In the genomic region with DNA sequence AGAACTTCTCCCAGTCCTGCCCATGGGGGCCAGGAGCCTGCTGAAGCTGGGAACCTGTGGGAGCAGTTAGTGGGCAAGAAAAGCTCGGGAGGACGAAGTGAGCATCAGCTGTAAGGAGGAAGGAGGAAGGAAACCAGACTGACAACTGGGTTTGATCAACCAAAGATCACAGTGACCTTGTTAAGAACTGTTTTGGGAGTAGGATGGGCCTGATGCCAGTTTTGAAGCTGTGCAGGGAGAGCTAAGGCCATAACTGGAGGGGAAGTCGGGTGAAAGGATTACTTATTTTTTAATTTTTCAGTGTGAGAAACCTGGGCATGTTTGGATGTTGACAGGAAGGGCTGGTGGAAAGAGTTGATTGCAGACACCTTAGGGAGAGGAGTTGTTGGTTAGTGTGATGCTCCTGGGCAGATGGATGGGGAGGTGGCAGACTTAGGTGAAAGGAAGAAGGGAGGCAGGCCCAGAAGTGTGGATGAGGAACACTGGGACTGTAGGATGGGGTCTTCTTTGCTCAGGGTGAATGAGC, we compare ENCODE assay signal across 14 cellular contexts. TPM values are rescaled to one million over a fixed set of nuclear protein-coding genes. Genes with fewer than 3 reads are reported as not detected.
DNase-seq lines count a peak whose midpoint lies in the region; ATAC-seq and TF ChIP-seq lines count a peak whose summit lies in the region.
"Had no signal": no experiment of that assay in that cellular context is flagged by ENCODE, and none has a peak within 500 bp of the region (broad histone marks: within the 10 kb centered on the region; RNA-seq: fewer than 3 reads in every experiment).

No MANE protein-coding gene starts in this region.

- no peaks in the 10 kb centered on the region for H3K27me3 Mint-ChIP-seq in activated T-cell treated with anti-CD3 and anti-CD28 coated beads, Interleukin-2, amount 50 U/mL, for 72 hours (ENCODE audit: low read depth)
- no peaks in the 10 kb centered on the region for H3K27me3 Mint-ChIP-seq in chondrocyte (ENCODE audit: low read depth)
- H3K27me3 Mint-ChIP-seq: activated CD4-positive, alpha-beta memory T cell treated with anti-CD3 and anti-CD28 coated beads, Interleukin-2, amount 10 ng/mL, durations not matched to agents 7 days and 5 days had no signal

- H3K36me3 Mint-ChIP-seq in activated T-cell treated with anti-CD3 and anti-CD28 coated beads, Interleukin-2, amount 50 U/mL, for 72 hours (ENCODE audit: insufficient read depth in 2 of 2): peaks cover 4% of the 10 kb centered on the region in 2 donors
- H3K36me3 Mint-ChIP-seq in chondrocyte (ENCODE audit: low read depth): no peaks in the 10 kb centered on the region
- H3K36me3 Mint-ChIP-seq: activated naive CD4-positive, alpha-beta T cell treated with anti-CD3 and anti-CD28 coated beads, Interleukin-2, amount 50 U/mL, for 72 hours had no signal

- H3K4me1 ChIP-seq in upper lobe of right lung: peaks cover 15% of the 10 kb centered on the region

- H3K4me1 Mint-ChIP-seq in activated T-cell treated with anti-CD3 and anti-CD28 coated beads, Interleukin-2, amount 50 U/mL, for 72 hours (ENCODE audit: low read depth): peaks cover 16% of the 10 kb centered on the region
- peaks cover 23% of the 10 kb centered on the region for H3K4me1 Mint-ChIP-seq in chondrocyte (ENCODE audit: low read depth)
- H3K4me1 Mint-ChIP-seq: activated CD4-positive, alpha-beta memory T cell treated with anti-CD3 and anti-CD28 coated beads, Interleukin-2, amount 10 ng/mL, durations not matched to agents 7 days and 5 days had no signal

- peak overlapping the region; percentile 70 for H3K27ac ChIP-seq in upper lobe of right lung
- H3K27ac ChIP-seq: thoracic aorta had no signal

- H3K27me3 ChIP-seq in upper lobe of right lung: no peaks in the 10 kb centered on the region

- no peaks in the 10 kb centered on the region for H3K36me3 ChIP-seq in upper lobe of right lung
- H3K36me3 ChIP-seq: thoracic aorta had no signal

- intact Hi-C loops in upper lobe of right lung (cut with DNase I): no loop called here

- peak in 1 of 2 donors; percentile 13 for ATAC-seq in activated T-cell treated with anti-CD3 and anti-CD28 coated beads, Interleukin-2, amount 50 U/mL, for 72 hours (replicated peaks in 1 of 2)
- ATAC-seq in left lobe of liver (peak; percentile 29), upper lobe of right lung (no peak), GM21717 (IDR thresholded peaks at IDR 0.05; ENCODE audit: unreplicated experiment) (no peak)

- peaks cover 2 to 3% of the 10 kb centered on the region in 2 donors for H3K9me3 Mint-ChIP-seq in activated T-cell treated with anti-CD3 and anti-CD28 coated beads, Interleukin-2, amount 50 U/mL, for 72 hours
- no peaks in the 10 kb centered on the region for H3K9me3 Mint-ChIP-seq in chondrocyte (ENCODE audit: low read depth)
- H3K9me3 Mint-ChIP-seq: activated CD4-positive, alpha-beta memory T cell treated with anti-CD3 and anti-CD28 coated beads, Interleukin-2, amount 10 ng/mL, durations not matched to agents 7 days and 5 days; T-helper 1 cell treated with Interleukin-12 subunit alpha and Interleukin-12 subunit beta and Interleukin-4 antibody, amounts not matched to agents 30 μg/mL and 1 μg/mL, for 36 hours had no signal

- CTCF ChIA-PET in GM10248 (lab: Yijun Ruan, JAX): no interaction called here

- DNase-seq in activated T-cell treated with anti-CD3 and anti-CD28 coated beads, Interleukin-2, amount 50 U/mL, for 72 hours: no peak
- DNase-seq in activated T-cell treated with anti-CD3 and anti-CD28 coated beads for 4 hours (no peak), chondrocyte (ENCODE audit: low spot score) (no peak), left lobe of liver (ENCODE audit: low spot score) (no peak), upper lobe of right lung (no peak), NCI-H1105 (lab: John Stamatoyannopoulos, UW) (no peak), GM10248 (ENCODE audit: extremely low spot score) (no peak)
- DNase-seq: activated CD4-positive, alpha-beta memory T cell treated with anti-CD3 and anti-CD28 coated beads, Interleukin-2, amount 10 ng/mL, durations not matched to agents 7 days and 5 days; DMS79; NCI-H2029 had no signal

- no peaks in the 10 kb centered on the region for H3K9me3 ChIP-seq in upper lobe of right lung
- H3K9me3 ChIP-seq: thoracic aorta had no signal

- H3K27ac Mint-ChIP-seq in activated T-cell treated with anti-CD3 and anti-CD28 coated beads, Interleukin-2, amount 50 U/mL, for 72 hours: peak overlapping the region; percentile 96
- peak overlapping the region; percentile 95 for H3K27ac Mint-ChIP-seq in chondrocyte (ENCODE audit: unreplicated experiment)
- H3K27ac Mint-ChIP-seq: activated CD4-positive, alpha-beta memory T cell treated with anti-CD3 and anti-CD28 coated beads, Interleukin-2, amount 10 ng/mL, durations not matched to agents 7 days and 5 days; T-helper 1 cell treated with Interleukin-12 subunit alpha and Interleukin-12 subunit beta and Interleukin-4 antibody, amounts not matched to agents 30 μg/mL and 1 μg/mL, for 36 hours had no signal

- no peak for TF ChIP-seq CTCF in chondrocyte (IDR thresholded peaks at IDR 0.05)
- TF ChIP-seq CTCF in upper lobe of right lung (IDR thresholded peaks at IDR 0.05): no peak
- no peak for TF ChIP-seq CTCF in GM10248 (IDR thresholded peaks at IDR 0.05; ENCODE audit: control extremely low read depth, extremely low read depth, low read depth, missing control alignments)

- POLR2A ChIA-PET in GM10248 (lab: Yijun Ruan, JAX): no interaction called here

- peak overlapping the region; percentile 20 to 46 for H3K4me3 Mint-ChIP-seq in activated T-cell treated with anti-CD3 and anti-CD28 coated beads, Interleukin-2, amount 50 U/mL, for 72 hours
- no peak overlapping the region for H3K4me3 Mint-ChIP-seq in chondrocyte (ENCODE audit: unreplicated experiment)
- H3K4me3 Mint-ChIP-seq: activated CD4-positive, alpha-beta memory T cell treated with anti-CD3 and anti-CD28 coated beads, Interleukin-2, amount 10 ng/mL, durations not matched to agents 7 days and 5 days; T-helper 1 cell treated with Interleukin-12 subunit alpha and Interleukin-12 subunit beta and Interleukin-4 antibody, amounts not matched to agents 30 μg/mL and 1 μg/mL, for 36 hours had no signal

- no peak overlapping the region for H3K4me3 ChIP-seq in upper lobe of right lung

RNA-seq across cellular contexts. Expression of a gene that starts 58.3 kb away (rescaled TPM):
- 1 to 10 TPM; 1.7 to 3.5 TPM for total RNA-seq in activated T-cell treated with anti-CD3 and anti-CD28 coated beads, Interleukin-2, amount 50 U/mL, for 72 hours
- 22.3 to 36.0 TPM (median 35.1 TPM) in 3 replicates for total RNA-seq in chondrocyte
- total RNA-seq in left lobe of liver: 2.9 TPM
- total RNA-seq in upper lobe of right lung: 143 TPM
